Comparison of ENCODE assay signal across 8 cellular contexts in genomic region chr15:75768526-75768925, GRCh38. TPM values are rescaled to one million over a fixed set of nuclear protein-coding genes. Genes with fewer than 3 reads are reported as not detected.
A peak's percentile ranks its signal among the peaks of the same experiment; 100 is the strongest.
DNase-seq lines count a peak whose midpoint lies in the region; TF ChIP-seq lines count a peak whose summit lies in the region.
"Not testable (repeated sequence)": the region's sequence is repeated elsewhere in the genome, so short reads cannot be mapped to it uniquely, and the experiment has no call there.
"Had no signal": no experiment of that assay in that cellular context is flagged by ENCODE, and none has a peak within 500 bp of the region (broad histone marks: within the 10 kb centered on the region; RNA-seq: fewer than 3 reads in every experiment).

No MANE protein-coding gene starts in this region.

- H2AK5ac ChIP-seq in H9 (ENCODE audit: insufficient read length, low read length): not testable (repeated sequence)
- H2AK5ac ChIP-seq in trophoblast cell (ENCODE audit: low read length): peak overlapping the region; percentile 12

- not testable (repeated sequence) for H3K79me2 ChIP-seq in H9 (ENCODE audit: insufficient read depth, low read length); trophoblast cell (ENCODE audit: control insufficient read depth, insufficient read depth, low read length, poor library complexity)

- not testable (repeated sequence) for H3K36me3 Mint-ChIP-seq in H9 (ENCODE audit: insufficient read depth in 1 of 3, low read depth in 3 of 3); endodermal cell (ENCODE audit: low read depth); neural crest cell (ENCODE audit: low read depth); type B pancreatic cell

- H3K4me1 Mint-ChIP-seq in H9 (peaks cover 21 to 22% of the 10 kb centered on the region in 2 experiments), endodermal cell (peaks cover 17% of the 10 kb centered on the region), neural crest cell (peaks cover 21% of the 10 kb centered on the region)
- H3K4me1 Mint-ChIP-seq in type B pancreatic cell (ENCODE audit: unreplicated experiment): not testable (repeated sequence)

- H4K12ac ChIP-seq in trophoblast cell (ENCODE audit: low read depth, low read length): not testable (repeated sequence)

- DNase-seq in H9 (peak; percentile 14), endodermal cell (peak; percentile 26), type B pancreatic cell (ENCODE audit: extremely low spot score, unreplicated experiment) (peak; percentile 47)
- peak; percentile 27 for DNase-seq in activated effector memory CD4-positive, alpha-beta T cell treated with anti-CD3 and anti-CD28 coated beads, Interleukin-2, amount 50 U/mL, for 16 hours
- not testable (repeated sequence) for DNase-seq in neural crest cell (ENCODE audit: low read depth, low spot score); trophoblast cell

- H2BK5ac ChIP-seq in H9 (ENCODE audit: insufficient read length, low read length); trophoblast cell (ENCODE audit: low read depth, low read length, poor library complexity): not testable (repeated sequence)

- not testable (repeated sequence) for H3T11ph ChIP-seq in H9 (ENCODE audit: low read length)

- H4K20me1 ChIP-seq in H9 (ENCODE audit: control insufficient read depth, insufficient read depth, insufficient read length): not testable (repeated sequence)

- H3K14ac ChIP-seq in H9 (ENCODE audit: insufficient read depth, low read length); trophoblast cell (ENCODE audit: low read length): not testable (repeated sequence)

- H2BK20ac ChIP-seq in H9 (ENCODE audit: low read depth, low read length, poor library complexity, severe bottlenecking): not testable (repeated sequence)

- H3K4ac ChIP-seq in H9 (ENCODE audit: low read depth, low read length); trophoblast cell (ENCODE audit: low read depth, low read length): not testable (repeated sequence)

- not testable (repeated sequence) for H3K4me3 Mint-ChIP-seq in H9, endodermal cell, neural crest cell, type B pancreatic cell

- H3K79me1 ChIP-seq in H9 (ENCODE audit: insufficient read depth, low read depth, low read length, poor library complexity, severe bottlenecking); trophoblast cell (ENCODE audit: low read length): not testable (repeated sequence)

- H3K27ac Mint-ChIP-seq in H9 (0 out of 7 replicates have a peak overlapping the region, but pooled peaks of 1 of the 3 experiments have one; percentile 33), neural crest cell (ENCODE audit: unreplicated experiment) (peak overlapping the region; percentile 27)
- not testable (repeated sequence) for H3K27ac Mint-ChIP-seq in endodermal cell, type B pancreatic cell

- H3K36me3 ChIP-seq in endodermal cell (ENCODE audit: control insufficient read depth, insufficient read depth, low read length); trophoblast cell (ENCODE audit: control insufficient read depth in 1 of 2, insufficient read depth in 2 of 2, low read length in 2 of 2): not testable (repeated sequence)

- not testable (repeated sequence) for TF ChIP-seq CTCF in H9 (conservative IDR thresholded peaks at IDR 0.05); endodermal cell (conservative IDR thresholded peaks at IDR 0.05); neural crest cell (conservative IDR thresholded peaks at IDR 0.05); type B pancreatic cell (conservative IDR thresholded peaks at IDR 0.05)

- H3K4me2 ChIP-seq in H9 (ENCODE audit: insufficient read depth, insufficient read length, low read length); trophoblast cell (ENCODE audit: low read length): not testable (repeated sequence)

- not testable (repeated sequence) for H3K23me2 ChIP-seq in H9 (ENCODE audit: insufficient read length, low read depth, low read length, poor library complexity, severe bottlenecking)

- WGBS in H9 (ENCODE audit: extremely low coverage, insufficient read length, low lambda C conversion rate): no CpG with 5 or more reads among the region's 3 CpGs
- WGBS in endodermal cell (ENCODE audit: insufficient coverage in 1 of 2, insufficient read length in 1 of 2), 2 experiments: 94 to 100% methylated on average over 1 to 3 of the region's 3 CpGs
- no CpG with 5 or more reads among the region's 3 CpGs for WGBS in trophoblast cell (ENCODE audit: extremely low coverage, insufficient coverage, insufficient read length)

- H3K56ac ChIP-seq in H9 (ENCODE audit: insufficient read length, low read depth, low read length): not testable (repeated sequence)

- not testable (repeated sequence) for H4K5ac ChIP-seq in H9 (ENCODE audit: insufficient read length, low read depth, low read length)

- not testable (repeated sequence) for H3K4me3 ChIP-seq in endodermal cell (ENCODE audit: low read length); trophoblast cell (ENCODE audit: low read depth, low read length)

- not testable (repeated sequence) for H4K8ac ChIP-seq in H9 (replicated peaks; ENCODE audit: insufficient read length, low read depth, low read length); trophoblast cell (ENCODE audit: low read depth, low read length)

- H3K9me3 Mint-ChIP-seq in H9, endodermal cell, neural crest cell, type B pancreatic cell: not testable (repeated sequence)

- not testable (repeated sequence) for H3K27ac ChIP-seq in H9 (ENCODE audit: insufficient read length, low read depth, low read length); endodermal cell (ENCODE audit: low read depth, low read length); trophoblast cell (ENCODE audit: low read depth, low read length)

- H3K4me1 ChIP-seq in H9 (ENCODE audit: insufficient read depth, low read length); endodermal cell (ENCODE audit: control insufficient read depth, insufficient read depth, low read length); trophoblast cell (ENCODE audit: control insufficient read depth in 1 of 2, insufficient read depth in 2 of 2, low read length in 2 of 2): not testable (repeated sequence)

- H3K18ac ChIP-seq in H9 (ENCODE audit: insufficient read length, low read depth, low read length); trophoblast cell (ENCODE audit: low read length): not testable (repeated sequence)

- not testable (repeated sequence) for H2BK12ac ChIP-seq in H9 (ENCODE audit: insufficient read length, low read depth, low read length); trophoblast cell (ENCODE audit: low read length)

- H3K9ac ChIP-seq in H9 (ENCODE audit: extremely low read depth, insufficient read length, low read length); endodermal cell (ENCODE audit: extremely low read depth, low read length, poor library complexity, severe bottlenecking); trophoblast cell (ENCODE audit: low read length): not testable (repeated sequence)

- not testable (repeated sequence) for H3K27me3 ChIP-seq in H9 (ENCODE audit: insufficient read depth, low read length); endodermal cell (ENCODE audit: control insufficient read depth, insufficient read depth, low read length, poor library complexity, severe bottlenecking); trophoblast cell (ENCODE audit: insufficient read depth, low read length)

- not testable (repeated sequence) for H2AFZ ChIP-seq in H9 (ENCODE audit: low read length); trophoblast cell (ENCODE audit: insufficient read depth, low read length, poor library complexity)

- H2BK120ac ChIP-seq in H9 (ENCODE audit: low read depth, low read length, poor library complexity, severe bottlenecking); trophoblast cell (ENCODE audit: insufficient read depth, low read length, poor library complexity): not testable (repeated sequence)

- H3K23ac ChIP-seq in H9 (ENCODE audit: insufficient read length, low read depth, low read length); trophoblast cell (ENCODE audit: low read length): not testable (repeated sequence)

- not testable (repeated sequence) for H3K27me3 Mint-ChIP-seq in H9 (ENCODE audit: low read depth); endodermal cell (ENCODE audit: insufficient read depth); neural crest cell (ENCODE audit: low read depth); type B pancreatic cell

- H4K91ac ChIP-seq in H9 (ENCODE audit: insufficient read length, low read depth, low read length); trophoblast cell (ENCODE audit: low read depth, low read length): not testable (repeated sequence)

- H2BK15ac ChIP-seq in H9 (ENCODE audit: low read depth, low read length): not testable (repeated sequence)

- not testable (repeated sequence) for H3K9me3 ChIP-seq in H9 (ENCODE audit: control insufficient read depth, low read depth, low read length); endodermal cell (ENCODE audit: control insufficient read depth, low read length); trophoblast cell (ENCODE audit: insufficient read depth, low read depth, low read length)

RNA-seq across cellular contexts. Expression of gene CSPG4, which starts 55.9 kb away (rescaled TPM):
- total RNA-seq in H9 (2021) (2.0 and 2.1 TPM in 2 replicates), endodermal cell (1 to 10 TPM; 1.8 to 3.3 TPM), neural crest cell (5.3 and 5.4 TPM in 2 replicates), type B pancreatic cell (ENCODE audit: low replicate concordance) (0.19 and 7.3 TPM in 2 replicates)
- 3.4 TPM for polyA plus RNA-seq in endodermal cell (2013, experiment 1 of 2)
- polyA plus RNA-seq in endodermal cell (2013, experiment 2 of 2): 3.3 TPM
- polyA plus RNA-seq in trophoblast cell (2013): 1.1 and 1.3 TPM in 2 replicates
- total RNA-seq: CD4-positive, CD25-positive, alpha-beta regulatory T cell; CD8-positive, alpha-beta T cell had no signal
- polyA plus RNA-seq: CD4-positive, CD25-positive, alpha-beta regulatory T cell had no signal
